In the genomic region with DNA sequence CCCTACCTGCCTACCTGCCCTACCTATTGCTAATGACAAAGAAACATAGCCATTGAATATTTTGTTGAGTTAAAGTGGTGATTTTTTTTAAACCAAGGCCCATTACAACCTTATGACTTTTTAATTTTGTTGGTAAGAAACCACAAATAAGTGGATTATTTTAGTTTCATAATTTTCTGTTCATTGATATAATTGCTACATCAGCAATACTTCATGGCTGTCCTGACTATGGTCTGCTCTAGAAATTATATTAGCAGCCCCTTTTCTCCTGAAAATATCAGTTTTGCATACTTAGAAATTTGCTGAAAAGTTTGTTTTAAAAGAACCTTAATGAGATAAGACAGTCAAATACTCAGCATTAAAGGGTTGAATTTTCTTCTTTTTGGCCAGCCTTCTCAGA, we compare ENCODE assay signal across 19 cellular contexts.
DNase-seq lines count a peak whose midpoint lies in the region; ATAC-seq, FAIRE-seq and TF ChIP-seq lines count a peak whose summit lies in the region.
"Had no signal": no experiment of that assay in that cellular context is flagged by ENCODE, and none has a peak within 500 bp of the region (broad histone marks: within the 10 kb centered on the region; RNA-seq: fewer than 3 reads in every experiment).

No MANE protein-coding gene starts in this region.

- intact Hi-C loops in natural killer cell (cut with micrococcal nuclease) = no loop called here
- intact Hi-C loops in vagina (cut with DNase I) = no loop called here

- H3K27ac ChIP-seq in vagina = no peak overlapping the region
- H3K27ac ChIP-seq: right atrium auricular region, stomach had no signal

- no peak for TF ChIP-seq POLR2A in vagina (IDR thresholded peaks at IDR 0.05)

- CTCF ChIA-PET in activated CD8-positive, alpha-beta memory T cell treated with anti-CD3 and anti-CD28 coated beads, Interleukin-2, amount 10 ng/mL, durations not matched to agents 7 days and 5 days (lab: Charles Lee) = no interaction called here

- H3K27ac Mint-ChIP-seq in activated CD8-positive, alpha-beta memory T cell treated with anti-CD3 and anti-CD28 coated beads, Interleukin-2, amount 10 ng/mL, durations not matched to agents 7 days and 5 days = peak overlapping the region; percentile 61
- H3K27ac Mint-ChIP-seq in activated T-helper 17 cell treated with anti-CD3 and anti-CD28 coated beads, Interleukin-2, amount 50 U/mL, for 72 hours = peak overlapping the region; percentile 61
- peak overlapping the region; percentile 41 to 72 for H3K27ac Mint-ChIP-seq in natural killer cell

- H3K9me3 Mint-ChIP-seq in activated CD8-positive, alpha-beta memory T cell treated with anti-CD3 and anti-CD28 coated beads, Interleukin-2, amount 10 ng/mL, durations not matched to agents 7 days and 5 days (ENCODE audit: low read depth) = peaks cover 6% of the 10 kb centered on the region
- H3K9me3 Mint-ChIP-seq in activated T-helper 17 cell treated with anti-CD3 and anti-CD28 coated beads, Interleukin-2, amount 50 U/mL, for 72 hours = peaks cover 5% of the 10 kb centered on the region
- peaks cover 0 to 3% of the 10 kb centered on the region in 2 donors for H3K9me3 Mint-ChIP-seq in natural killer cell

- no peak overlapping the region for H3K4me3 Mint-ChIP-seq in activated CD8-positive, alpha-beta memory T cell treated with anti-CD3 and anti-CD28 coated beads, Interleukin-2, amount 10 ng/mL, durations not matched to agents 7 days and 5 days
- peak overlapping the region; percentile 63 for H3K4me3 Mint-ChIP-seq in activated T-helper 17 cell treated with anti-CD3 and anti-CD28 coated beads, Interleukin-2, amount 50 U/mL, for 72 hours
- no peak overlapping the region for H3K4me3 Mint-ChIP-seq in natural killer cell

- no peaks in the 10 kb centered on the region for H3K9me3 ChIP-seq in vagina

- H3K4me1 ChIP-seq in vagina = no peaks in the 10 kb centered on the region
- H3K4me1 ChIP-seq: right atrium auricular region had no signal

- no peak for TF ChIP-seq CTCF in natural killer cell (IDR thresholded peaks at IDR 0.05)
- TF ChIP-seq CTCF in vagina (IDR thresholded peaks at IDR 0.05) = no peak

- no peak overlapping the region for H3K4me3 ChIP-seq in vagina
- H3K4me3 ChIP-seq: MG63, right atrium auricular region, stomach had no signal

- peaks cover 0 to 21% of the 10 kb centered on the region in 2 donors for H3K36me3 ChIP-seq in vagina

- DNase-seq in activated CD8-positive, alpha-beta memory T cell treated with anti-CD3 and anti-CD28 coated beads, Interleukin-2, amount 10 ng/mL, durations not matched to agents 7 days and 5 days = no peak
- no peak for DNase-seq in activated CD8-positive, alpha-beta memory T cell treated with anti-CD3 and anti-CD28 coated beads for 24 hours
- DNase-seq in GM19239 (ENCODE audit: insufficient read length, low spot score) = no peak
- no peak for DNase-seq in natural killer cell
- no peak for DNase-seq in NCI-H524 (lab: John Stamatoyannopoulos, UW)
- no peak for DNase-seq in stimulated activated CD4-positive, alpha-beta T cell treated with anti-CD3 and anti-CD28 coated beads, Interleukin-4, amount 100 ng/mL, for 24 hours
- no peak for DNase-seq in vagina (ENCODE audit: extremely low spot score in 2 of 2)
- DNase-seq: activated CD4-positive, CD25-positive, alpha-beta regulatory T cell treated with anti-CD3 and anti-CD28 coated beads, Interleukin-2, amount 50 U/mL, for 72 hours; aorta; hippocampal formation; MG63; midbrain; NCI-H187; NCI-H226; nucleus accumbens; stomach had no signal

- H3K27me3 ChIP-seq in vagina = no peaks in the 10 kb centered on the region
- H3K27me3 ChIP-seq: MG63, right atrium auricular region, stomach had no signal

- FAIRE-seq in GM19239 (lab: Jason Lieb, UNC) = peak; percentile 59
- FAIRE-seq: colon had no signal

- peaks cover 66% of the 10 kb centered on the region for H3K36me3 Mint-ChIP-seq in activated CD8-positive, alpha-beta memory T cell treated with anti-CD3 and anti-CD28 coated beads, Interleukin-2, amount 10 ng/mL, durations not matched to agents 7 days and 5 days
- peaks cover 76% of the 10 kb centered on the region for H3K36me3 Mint-ChIP-seq in activated T-helper 17 cell treated with anti-CD3 and anti-CD28 coated beads, Interleukin-2, amount 50 U/mL, for 72 hours (ENCODE audit: low read depth)
- H3K36me3 Mint-ChIP-seq in natural killer cell = peaks cover 25% of the 10 kb centered on the region

- H3K4me1 Mint-ChIP-seq in activated CD8-positive, alpha-beta memory T cell treated with anti-CD3 and anti-CD28 coated beads, Interleukin-2, amount 10 ng/mL, durations not matched to agents 7 days and 5 days = peaks cover 39% of the 10 kb centered on the region
- peaks cover 32% of the 10 kb centered on the region for H3K4me1 Mint-ChIP-seq in activated T-helper 17 cell treated with anti-CD3 and anti-CD28 coated beads, Interleukin-2, amount 50 U/mL, for 72 hours
- peaks cover 41 to 53% of the 10 kb centered on the region in 2 donors for H3K4me1 Mint-ChIP-seq in natural killer cell

- H3K27me3 Mint-ChIP-seq in activated CD8-positive, alpha-beta memory T cell treated with anti-CD3 and anti-CD28 coated beads, Interleukin-2, amount 10 ng/mL, durations not matched to agents 7 days and 5 days = no peaks in the 10 kb centered on the region
- no peaks in the 10 kb centered on the region for H3K27me3 Mint-ChIP-seq in activated T-helper 17 cell treated with anti-CD3 and anti-CD28 coated beads, Interleukin-2, amount 50 U/mL, for 72 hours
- no peaks in the 10 kb centered on the region for H3K27me3 Mint-ChIP-seq in natural killer cell (ENCODE audit: low read depth in 2 of 2)

- ATAC-seq in activated CD8-positive, alpha-beta memory T cell treated with anti-CD3 and anti-CD28 coated beads, Interleukin-2, amount 10 ng/mL, durations not matched to agents 7 days and 5 days = no peak
- no peak for ATAC-seq in activated T-helper 17 cell treated with anti-CD3 and anti-CD28 coated beads, Interleukin-2, amount 50 U/mL, for 72 hours (replicated peaks)
- ATAC-seq in natural killer cell = no peak
